Comparison of ENCODE assay signal across 32 cellular contexts in the genomic region with DNA sequence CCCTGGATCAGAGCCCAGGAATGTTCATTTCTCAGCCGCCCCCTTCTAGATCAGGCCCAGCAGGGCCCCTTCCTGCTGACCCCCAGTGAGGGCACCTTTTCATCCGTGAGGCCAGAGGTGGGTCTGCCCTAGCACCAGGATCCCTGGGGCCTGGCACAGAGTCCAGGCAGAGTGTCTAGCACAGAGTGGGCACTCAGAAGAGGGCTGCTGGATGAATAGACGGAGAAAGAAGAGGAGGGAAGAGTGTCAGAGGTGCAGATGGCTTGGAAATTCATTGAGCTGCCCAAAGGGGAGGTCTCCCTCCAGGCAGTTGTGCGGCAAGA.
"Had no signal": no experiment of that assay in that cellular context is flagged by ENCODE, and none has a peak within 500 bp of the region (broad histone marks: within the 10 kb centered on the region; RNA-seq: fewer than 3 reads in every experiment).

No MANE protein-coding gene starts in this region.

- H3K36me3 Mint-ChIP-seq: activated CD4-positive, alpha-beta memory T cell treated with anti-CD3 and anti-CD28 coated beads for 36 hours; activated CD8-positive, alpha-beta memory T cell treated with anti-CD3 and anti-CD28 coated beads, Interleukin-2, amount 10 ng/mL, durations not matched to agents 7 days and 5 days; activated naive CD4-positive, alpha-beta T cell treated with anti-CD3 and anti-CD28 coated beads, Interleukin-2, amount 50 U/mL, for 72 hours had no signal

- H3K36me3 ChIP-seq: adrenal gland, breast epithelium had no signal

- H3K27me3 Mint-ChIP-seq: activated B cell treated with CpG ODN at 0.5 μM for 24 hours; activated CD8-positive, alpha-beta memory T cell treated with anti-CD3 and anti-CD28 coated beads, Interleukin-2, amount 10 ng/mL, durations not matched to agents 7 days and 5 days had no signal

- H3K27me3 ChIP-seq: adrenal gland had no signal

- H3K4me2 ChIP-seq: KMS-11 had no signal

- H3K27ac ChIP-seq: adrenal gland, body of pancreas, breast epithelium, KMS-11, VCaP had no signal

- H3K4me3 Mint-ChIP-seq: activated B cell treated with CpG ODN at 0.5 μM for 24 hours; activated CD4-positive, alpha-beta memory T cell treated with anti-CD3 and anti-CD28 coated beads for 36 hours; activated CD8-positive, alpha-beta memory T cell treated with anti-CD3 and anti-CD28 coated beads, Interleukin-2, amount 10 ng/mL, durations not matched to agents 7 days and 5 days; activated T-cell treated with anti-CD3 and anti-CD28 coated beads, Interleukin-2, amount 50 U/mL, for 72 hours; activated T-helper 17 cell treated with anti-CD3 and anti-CD28 coated beads, Interleukin-2, amount 50 U/mL, for 72 hours had no signal

- H3K4me1 Mint-ChIP-seq: activated B cell treated with CpG ODN at 0.5 μM for 24 hours; activated CD8-positive, alpha-beta memory T cell treated with anti-CD3 and anti-CD28 coated beads, Interleukin-2, amount 10 ng/mL, durations not matched to agents 7 days and 5 days; activated T-helper 17 cell treated with anti-CD3 and anti-CD28 coated beads, Interleukin-2, amount 50 U/mL, for 72 hours had no signal

- H3K4me3 ChIP-seq: adrenal gland, body of pancreas, breast epithelium had no signal

- DNase-seq: activated B cell treated with CpG ODN at 0.5 μM for 24 hours; activated CD4-positive, alpha-beta memory T cell treated with anti-CD3 and anti-CD28 coated beads for 36 hours; activated CD4-positive, alpha-beta T cell treated with anti-CD3 and anti-CD28 coated beads for 4 hours; activated CD4-positive, alpha-beta T cell treated with anti-CD3 and anti-CD28 coated beads, Interleukin-2, amount 50 U/mL, for 1 hour; activated CD4-positive, CD25-positive, alpha-beta regulatory T cell treated with anti-CD3 and anti-CD28 coated beads, Interleukin-2, amount 50 U/mL, for 72 hours; activated CD8-positive, alpha-beta memory T cell treated with anti-CD3 and anti-CD28 coated beads, Interleukin-2, amount 10 ng/mL, durations not matched to agents 7 days and 5 days; activated naive CD4-positive, alpha-beta T cell; activated T-cell treated with anti-CD3 and anti-CD28 coated beads, Interleukin-2, amount 50 U/mL, for 1 hour; activated T-cell treated with anti-CD3 and anti-CD28 coated beads, Interleukin-2, amount 50 U/mL, for 72 hours; caudate nucleus; cerebellar nuclear complex; MM.1S; MV-4-11; NCI-H1092; NCI-H1436 treated with DMSO at 0.1 percent for 48 hours; NCI-H1694 treated with DMSO at 0.1 percent for 48 hours; NCI-H2029; NCI-H345; NCI-H524 treated with DMSO at 0.1 percent for 48 hours; OCI-M1; Right ventricle myocardium superior; SW 1271; T-helper 1 cell; T-helper 2 cell; T-helper 9 cell had no signal

- H3K27ac Mint-ChIP-seq: activated B cell treated with CpG ODN at 0.5 μM for 24 hours; activated CD4-positive, alpha-beta memory T cell treated with anti-CD3 and anti-CD28 coated beads for 36 hours; activated CD8-positive, alpha-beta memory T cell treated with anti-CD3 and anti-CD28 coated beads, Interleukin-2, amount 10 ng/mL, durations not matched to agents 7 days and 5 days; activated naive CD4-positive, alpha-beta T cell treated with anti-CD3 and anti-CD28 coated beads, Interleukin-2, amount 50 U/mL, for 72 hours; activated T-cell treated with anti-CD3 and anti-CD28 coated beads, Interleukin-2, amount 50 U/mL, for 72 hours; activated T-helper 17 cell treated with anti-CD3 and anti-CD28 coated beads, Interleukin-2, amount 50 U/mL, for 72 hours had no signal

- H3K4me1 ChIP-seq: adrenal gland, body of pancreas, breast epithelium had no signal

- H3K9me3 Mint-ChIP-seq: activated B cell treated with CpG ODN at 0.5 μM for 24 hours; activated CD4-positive, alpha-beta memory T cell treated with anti-CD3 and anti-CD28 coated beads for 36 hours; activated naive CD4-positive, alpha-beta T cell treated with anti-CD3 and anti-CD28 coated beads, Interleukin-2, amount 50 U/mL, for 72 hours; activated T-cell treated with anti-CD3 and anti-CD28 coated beads, Interleukin-2, amount 50 U/mL, for 72 hours had no signal

- H3K9me3 ChIP-seq: adrenal gland, body of pancreas, breast epithelium had no signal

- H3K9ac ChIP-seq: KMS-11 had no signal

- ATAC-seq: activated CD8-positive, alpha-beta memory T cell treated with anti-CD3 and anti-CD28 coated beads, Interleukin-2, amount 10 ng/mL, durations not matched to agents 7 days and 5 days; activated naive CD4-positive, alpha-beta T cell treated with anti-CD3 and anti-CD28 coated beads, Interleukin-2, amount 50 U/mL, for 72 hours; activated T-cell treated with anti-CD3 and anti-CD28 coated beads, Interleukin-2, amount 50 U/mL, for 72 hours; activated T-helper 17 cell treated with anti-CD3 and anti-CD28 coated beads, Interleukin-2, amount 50 U/mL, for 72 hours; body of pancreas had no signal
